8 cellular contexts compared by ENCODE assay signal in the genomic region with DNA sequence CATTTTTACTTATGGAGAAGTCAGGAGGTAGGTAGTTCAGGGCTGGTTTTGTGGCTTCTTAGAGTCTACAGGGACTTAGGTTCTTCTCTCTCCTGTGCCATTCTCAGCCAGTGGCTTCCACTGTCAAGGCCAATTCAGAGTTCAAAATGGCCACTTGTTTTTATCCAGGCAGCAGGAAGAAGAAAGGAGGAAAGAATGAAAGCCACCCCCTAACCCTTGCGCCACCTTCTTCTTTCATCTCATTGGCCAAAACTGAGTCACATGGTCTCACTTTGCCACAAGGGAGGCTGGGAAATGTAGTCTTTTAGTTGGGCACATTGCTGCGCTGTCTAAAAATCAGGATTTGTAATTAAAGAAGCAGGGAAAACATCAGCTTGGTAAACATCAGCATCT.
DNase-seq lines count a peak whose midpoint lies in the region; ATAC-seq and TF ChIP-seq lines count a peak whose summit lies in the region.

No MANE protein-coding gene starts in this region.

- CTCF ChIA-PET in Calu3 (lab: Charles Lee) (no interaction called here), PC-9 (lab: Charles Lee) (no interaction called here)

- no peaks in the 10 kb centered on the region for H3K27me3 ChIP-seq in HUES6 (ENCODE audit: control insufficient read depth, insufficient read depth, low read length)
- peaks cover 2% of the 10 kb centered on the region; the same call in 1 of the 2 replicates for H3K27me3 ChIP-seq in PC-9 (ENCODE audit: insufficient read depth, low read depth)

- H3K4me1 Mint-ChIP-seq in Calu3 (ENCODE audit: low read depth, unreplicated experiment), result peaks cover 28% of the 10 kb centered on the region
- peaks cover 9% of the 10 kb centered on the region for H3K4me1 Mint-ChIP-seq in memory B cell

- H3K4me1 ChIP-seq in HUES6 (ENCODE audit: control insufficient read depth, insufficient read depth, low read length) (0 out of 2 replicates have a peak, but pooled peaks cover 3% of the 10 kb centered on the region), PC-9 (replicated peaks; ENCODE audit: insufficient read depth) (peaks cover 18% of the 10 kb centered on the region)

- H3K9ac ChIP-seq in HUES6 (ENCODE audit: low read length), result no peak overlapping the region

- 0 out of 2 replicates have a peak, but pooled peaks cover 16% of the 10 kb centered on the region for H3F3A ChIP-seq in PC-9 (ENCODE audit: insufficient read depth, low read depth)

- intact Hi-C loops in Calu3 (cut with micrococcal nuclease; ENCODE audit: unreplicated experiment) (no loop called here), PC-9 (cut with micrococcal nuclease; ENCODE audit: unreplicated experiment) (no loop called here)

- H3K27ac ChIP-seq in HUES6 (ENCODE audit: low read depth, low read length) (peak overlapping the region; percentile 37; the same call in 1 of the 2 replicates), PC-9 (peak overlapping the region; percentile 39)

- H3K36me3 Mint-ChIP-seq in Calu3 (ENCODE audit: insufficient read depth, unreplicated experiment) (no peaks in the 10 kb centered on the region), memory B cell (no peaks in the 10 kb centered on the region)

- peaks cover 14% of the 10 kb centered on the region for H3K9me3 ChIP-seq in HUES6 (ENCODE audit: control insufficient read depth, insufficient read depth, low read depth, low read length)
- 0 out of 2 replicates have a peak, but pooled peaks cover 3% of the 10 kb centered on the region for H3K9me3 ChIP-seq in PC-9 (ENCODE audit: insufficient read depth, low read depth)

- H3K27ac Mint-ChIP-seq in Calu3 (ENCODE audit: unreplicated experiment), result peak overlapping the region; percentile 20
- no peak overlapping the region for H3K27ac Mint-ChIP-seq in memory B cell

- H3K4me2 ChIP-seq in PC-9, result peak overlapping the region; percentile 31; the same call in 1 of the 2 replicates

- no TSS peak for BruUV-seq in Calu3 (replicated peaks; lab: Mats Ljungman, UMichigan)
- BruUV-seq in PC-9 (replicated peaks; lab: Mats Ljungman, UMichigan), result no TSS peak

- DNase-seq in Calu3 (peak; percentile 17), PC-9 (peak; percentile 33 to 66), cardiac fibroblast (ENCODE audit: low read depth in 2 of 2) (peak; percentile 88 to 94), memory B cell (ENCODE audit: low spot score in 2 of 2) (no peak)

- no peaks in the 10 kb centered on the region for H3K36me3 ChIP-seq in HUES6 (ENCODE audit: control insufficient read depth, insufficient read depth, low read length)
- H3K36me3 ChIP-seq in PC-9 (ENCODE audit: low read depth), result no peaks in the 10 kb centered on the region

- ATAC-seq in memory B cell (ENCODE audit: low read depth) (peak; percentile 55), GM19351 (IDR thresholded peaks at IDR 0.05; ENCODE audit: unreplicated experiment) (no peak), HG03571 (IDR thresholded peaks at IDR 0.05; ENCODE audit: unreplicated experiment) (no peak), GM21717 (IDR thresholded peaks at IDR 0.05; ENCODE audit: unreplicated experiment) (no peak)

- H3K9me3 Mint-ChIP-seq in Calu3 (ENCODE audit: low read depth, unreplicated experiment), result peaks cover 6% of the 10 kb centered on the region
- H3K9me3 Mint-ChIP-seq in memory B cell, result peaks cover 3% of the 10 kb centered on the region

- H3K4me3 Mint-ChIP-seq in Calu3 (ENCODE audit: low read depth, unreplicated experiment) (no peak overlapping the region), memory B cell (no peak overlapping the region)

- no peak for TF ChIP-seq CTCF in Calu3 (IDR thresholded peaks at IDR 0.05; ENCODE audit: unreplicated experiment)
- no peak for TF ChIP-seq CTCF in PC-9 (conservative IDR thresholded peaks at IDR 0.05)
- TF ChIP-seq CTCF in cardiac fibroblast (IDR thresholded peaks at IDR 0.05; ENCODE audit: low read depth, low read length), result no peak

- H3K79me2 ChIP-seq in PC-9 (ENCODE audit: low read depth), result no peaks in the 10 kb centered on the region

- peak overlapping the region; percentile 66 for H2AFZ ChIP-seq in PC-9

- H3K27me3 Mint-ChIP-seq in Calu3 (ENCODE audit: unreplicated experiment) (peaks cover 17% of the 10 kb centered on the region), memory B cell (peaks cover 10% of the 10 kb centered on the region)

- POLR2A ChIA-PET in PC-9 (lab: Charles Lee; ENCODE audit: unreplicated experiment), result no interaction called here

- no peaks in the 10 kb centered on the region for H3K9me2 ChIP-seq in PC-9 (ENCODE audit: insufficient read depth)

- H4K20me1 ChIP-seq in PC-9 (ENCODE audit: insufficient read depth), result no peaks in the 10 kb centered on the region

- H3K4me3 ChIP-seq in HUES6 (ENCODE audit: low read depth, low read length), result no peak overlapping the region
- H3K4me3 ChIP-seq in PC-9, result no peak overlapping the region
- no peak overlapping the region for H3K4me3 ChIP-seq in cardiac fibroblast (replicated peaks in 1 of 2; ENCODE audit: low read depth in 2 of 2, low read length in 2 of 2)

Comparison
In these comparisons a context has a peak if more than half of its experiments do, and no peak if none do; other contexts are left out.
1. DNase-seq: peak in Calu3 (single experiment), PC-9 (2 of 2) and cardiac fibroblast (2 of 2); none in memory B cell (0 of 2).